In genomic region chr12:953776-954175, GRCh38 we compare ENCODE assay signal across 12 cellular contexts. TPM values are rescaled to one million over a fixed set of nuclear protein-coding genes. Genes with fewer than 3 reads are reported as not detected.
DNase-seq lines count a peak whose midpoint lies in the region; ATAC-seq, FAIRE-seq and TF ChIP-seq lines count a peak whose summit lies in the region.
"Had no signal": no experiment of that assay in that cellular context is flagged by ENCODE, and none has a peak within 500 bp of the region (broad histone marks: within the 10 kb centered on the region; RNA-seq: fewer than 3 reads in every experiment).

No MANE protein-coding gene starts in this region.

- ATAC-seq in heart right ventricle (no peak), GM21367 (IDR thresholded peaks at IDR 0.05; ENCODE audit: unreplicated experiment) (no peak)

- H3K4me1 ChIP-seq in heart right ventricle = peaks cover 0 to 16% (median 11%) of the 10 kb centered on the region in 9 donors

- no peaks in the 10 kb centered on the region for H3K9me3 Mint-ChIP-seq in T-helper 2 cell treated with Interferon-gamma antibody and Interleukin-4, amounts not matched to agents 5 μg/mL and 100 μg/mL, for 36 hours
- H3K9me3 Mint-ChIP-seq: activated T-helper 1 cell treated with anti-CD3 and anti-CD28 coated beads, Interleukin-12 subunit alpha, Interleukin-12 subunit beta, Interleukin-2, Interleukin-4 antibody, amounts not matched to agents 30 ng/mL and 10 ng/mL and 1 ng/mL, durations not matched to agents 14 hours and 24 hours and 36 hours had no signal

- 74% methylated on average over 7 of the region's 7 CpGs for WGBS in heart right ventricle, 2 donors

- H3K36me3 Mint-ChIP-seq in T-helper 2 cell treated with Interferon-gamma antibody and Interleukin-4, amounts not matched to agents 5 μg/mL and 100 μg/mL, for 36 hours (ENCODE audit: low read depth) = no peaks in the 10 kb centered on the region

- H3K27ac ChIP-seq in heart right ventricle = peak overlapping the region in 1 of 10 donors; percentile 45

- peak overlapping the region; percentile 49 for H3K27ac Mint-ChIP-seq in T-helper 2 cell treated with Interferon-gamma antibody and Interleukin-4, amounts not matched to agents 5 μg/mL and 100 μg/mL, for 36 hours
- H3K27ac Mint-ChIP-seq: activated T-helper 1 cell treated with anti-CD3 and anti-CD28 coated beads, Interleukin-12 subunit alpha, Interleukin-12 subunit beta, Interleukin-2, Interleukin-4 antibody, amounts not matched to agents 30 ng/mL and 10 ng/mL and 1 ng/mL, durations not matched to agents 14 hours and 24 hours and 36 hours had no signal

- intact Hi-C loops in heart right ventricle (cut with DNase I) = loop anchor here in 7 of 10 donors (5.0 to 10.0 kb wide), 6 partner anchors 34 to 1751 kb away; no protein-coding TSS in a partner anchor

- no peak overlapping the region for H3K4me3 Mint-ChIP-seq in T-helper 2 cell treated with Interferon-gamma antibody and Interleukin-4, amounts not matched to agents 5 μg/mL and 100 μg/mL, for 36 hours
- H3K4me3 Mint-ChIP-seq: activated T-helper 1 cell treated with anti-CD3 and anti-CD28 coated beads, Interleukin-12 subunit alpha, Interleukin-12 subunit beta, Interleukin-2, Interleukin-4 antibody, amounts not matched to agents 30 ng/mL and 10 ng/mL and 1 ng/mL, durations not matched to agents 14 hours and 24 hours and 36 hours had no signal

- peaks cover 10% of the 10 kb centered on the region for H3K4me1 Mint-ChIP-seq in T-helper 2 cell treated with Interferon-gamma antibody and Interleukin-4, amounts not matched to agents 5 μg/mL and 100 μg/mL, for 36 hours (ENCODE audit: low read depth)

- DNase-seq in DMS 273 (lab: John Stamatoyannopoulos, UW; ENCODE audit: unreplicated experiment) (peak; percentile 68), HTR-8/SVneo (ENCODE audit: insufficient read length, low spot score) (peak; percentile 31), foreskin fibroblast (peak; percentile 71 to 76), ecto neural progenitor cell (ENCODE audit: low spot score) (no peak), heart right ventricle (no peak), 8988T (no peak)
- DNase-seq in T-helper 2 cell treated with Interferon-gamma antibody and Interleukin-4, amounts not matched to agents 5 μg/mL and 100 μg/mL, for 36 hours (ENCODE audit: low spot score) = peak; percentile 12
- DNase-seq: effector CD4-positive, alpha-beta T cell; GDM1; stimulated activated CD8-positive, alpha-beta memory T cell treated with anti-CD3 and anti-CD28 coated beads, Interleukin-4, amount 100 ng/mL, for 48 hours had no signal

- no peaks in the 10 kb centered on the region for H3K27me3 Mint-ChIP-seq in T-helper 2 cell treated with Interferon-gamma antibody and Interleukin-4, amounts not matched to agents 5 μg/mL and 100 μg/mL, for 36 hours (ENCODE audit: low read depth)

- H3K27me3 ChIP-seq in heart right ventricle = no peaks in the 10 kb centered on the region

- TF ChIP-seq CTCF in foreskin fibroblast (IDR thresholded peaks at IDR 0.05; ENCODE audit: low read depth, low read length) (no peak), heart right ventricle (IDR thresholded peaks at IDR 0.05) (no peak)

- H3K9me3 ChIP-seq in heart right ventricle = no peaks in the 10 kb centered on the region

- no peak overlapping the region for H3K4me3 ChIP-seq in foreskin fibroblast (ENCODE audit: low read depth in 1 of 2, low read length in 2 of 2)
- H3K4me3 ChIP-seq in heart right ventricle = no peak overlapping the region

- no peaks in the 10 kb centered on the region for H3K36me3 ChIP-seq in heart right ventricle

- peak; percentile 72 for FAIRE-seq in HTR-8/SVneo (lab: Jason Lieb, UNC)

RNA-seq across cellular contexts. Expression of gene RAD52, which starts 4.3 kb away (rescaled TPM):
- total RNA-seq in heart right ventricle = 1 to 10 TPM; 4.8 to 9.6 (median 6.1) TPM
- polyA plus RNA-seq in heart right ventricle = 10 to 100 TPM in 1 of 2 donors, 1 to 10 TPM in 1; 4.1 to 14.8 TPM

RNA-seq across cellular contexts. Expression of gene ERC1, which starts 37.2 kb away (rescaled TPM):
- 10 to 100 TPM; 37.7 to 67.5 (median 49.5) TPM for total RNA-seq in heart right ventricle
- 10 to 100 TPM in 1 of 2 donors, 1 to 10 TPM in 1; 6.5 to 23.0 TPM for polyA plus RNA-seq in heart right ventricle

Comparison
In these comparisons a context has a peak if more than half of its experiments do, and no peak if none do; other contexts are left out.
1. DNase-seq: peak in DMS 273 (single experiment), HTR-8/SVneo (single experiment), T-helper 2 cell treated with Interferon-gamma antibody and Interleukin-4, amounts not matched to agents 5 μg/mL and 100 μg/mL, for 36 hours (single experiment) and foreskin fibroblast (2 of 2); none in ecto neural progenitor cell (single experiment), heart right ventricle (0 of 2) and 8988T (single experiment).